Comparison of ENCODE assay signal across 1 cellular context in the genomic region with DNA sequence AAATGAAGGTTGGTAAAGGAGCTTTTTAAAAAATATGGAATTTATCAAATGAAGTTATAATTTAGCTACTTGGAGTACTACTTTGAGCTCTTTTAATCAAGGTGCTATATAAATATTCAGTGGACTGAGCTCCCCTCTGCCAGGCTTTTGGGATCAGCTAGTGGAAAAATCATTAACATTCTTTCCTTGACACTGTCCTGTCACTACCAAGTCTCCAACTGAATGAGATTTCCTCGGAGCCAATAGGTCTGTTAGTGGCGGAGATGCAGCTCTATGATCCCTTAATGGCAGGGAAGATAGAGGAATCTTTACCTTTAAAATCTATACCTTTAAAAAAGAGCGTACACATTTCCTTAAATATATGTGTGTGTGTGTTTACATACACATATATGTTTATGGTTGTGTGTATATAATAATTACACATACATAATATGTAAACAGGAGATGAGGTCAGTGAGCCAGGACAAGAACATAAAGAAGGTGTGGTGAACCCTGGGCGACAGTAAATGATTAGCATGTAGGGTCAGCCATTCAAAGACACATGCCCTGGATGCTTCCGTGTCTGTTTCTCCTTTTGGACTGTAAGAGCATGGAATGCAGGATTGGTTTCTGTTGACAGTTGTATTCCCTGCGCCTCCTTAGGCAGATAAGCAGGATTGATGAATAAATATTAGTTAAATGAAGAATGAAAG.
TF ChIP-seq lines count a peak whose summit lies in the region.

No MANE protein-coding gene starts in this region.

TF ChIP-seq in K562, 482 proteins besides CTCF, POLR2A, EP300 and RAD21:
- TF ChIP-seq ELF4 (CRISPR knock-in tag; IDR thresholded peaks at IDR 0.05), result no peak
- no peak for TF ChIP-seq ATF7 (IDR thresholded peaks at IDR 0.05)
- TF ChIP-seq PTRF (tag; IDR thresholded peaks at IDR 0.05), result no peak
- TF ChIP-seq HDAC2 (IDR thresholded peaks at IDR 0.05), result no peak
- no peak for TF ChIP-seq HDGF (IDR thresholded peaks at IDR 0.05)
- TF ChIP-seq TCF7 (IDR thresholded peaks at IDR 0.05; ENCODE audit: borderline replicate concordance), result no peak
- no peak for TF ChIP-seq ZNF274 (IDR thresholded peaks at IDR 0.05; ENCODE audit: borderline replicate concordance, low read depth, low read length)
- TF ChIP-seq SRF (CRISPR knock-in tag; IDR thresholded peaks at IDR 0.05), result no peak
- TF ChIP-seq ZKSCAN1 (IDR thresholded peaks at IDR 0.05; ENCODE audit: low read depth, low read length), result no peak
- no peak for TF ChIP-seq BHLHE40 (IDR thresholded peaks at IDR 0.05; ENCODE audit: low read length)
